In genomic region chr11:36763187-36763586, GRCh38 we compare ENCODE assay signal across 2 cellular contexts.
TF ChIP-seq lines count a peak whose summit lies in the region.

No MANE protein-coding gene starts in this region.

TF ChIP-seq in GM12878, 131 proteins besides CTCF, POLR2A, EP300 and RAD21:
- TF ChIP-seq CUX1 (IDR thresholded peaks at IDR 0.05; ENCODE audit: insufficient replicate concordance, low read depth, low read length): no peak

TF ChIP-seq in HepG2, 621 proteins besides CTCF, POLR2A, EP300 and RAD21 (continued from another document):
- no peak for TF ChIP-seq ARID4A (CRISPR knock-in tag; IDR thresholded peaks at IDR 0.05; ENCODE audit: borderline replicate concordance)
- no peak for TF ChIP-seq YEATS2 (CRISPR knock-in tag; IDR thresholded peaks at IDR 0.05; ENCODE audit: borderline replicate concordance)
- TF ChIP-seq JARID2 (CRISPR knock-in tag; IDR thresholded peaks at IDR 0.05; ENCODE audit: insufficient replicate concordance): no peak
- TF ChIP-seq EZH2 (conservative IDR thresholded peaks at IDR 0.05; ENCODE audit: low read depth, low read length): no peak
- TF ChIP-seq HOXD1 (CRISPR knock-in tag; IDR thresholded peaks at IDR 0.05): no peak
- TF ChIP-seq SPEN (CRISPR knock-in tag; IDR thresholded peaks at IDR 0.05; ENCODE audit: low read depth): no peak
- TF ChIP-seq REST (IDR thresholded peaks at IDR 0.05; ENCODE audit: borderline replicate concordance in 1 of 2, low read depth in 1 of 2, low read length in 2 of 2): no peak
- no peak for TF ChIP-seq ZNF318 (CRISPR knock-in tag; IDR thresholded peaks at IDR 0.05)
- no peak for TF ChIP-seq HNRNPLL (IDR thresholded peaks at IDR 0.05; ENCODE audit: low read depth, low read length, poor library complexity, severe bottlenecking)
- no peak for TF ChIP-seq AHR (CRISPR knock-in tag; IDR thresholded peaks at IDR 0.05)
TF ChIP-seq in HepG2: peak in this region for 0.
